11 cellular contexts compared by ENCODE assay signal in the genomic region with DNA sequence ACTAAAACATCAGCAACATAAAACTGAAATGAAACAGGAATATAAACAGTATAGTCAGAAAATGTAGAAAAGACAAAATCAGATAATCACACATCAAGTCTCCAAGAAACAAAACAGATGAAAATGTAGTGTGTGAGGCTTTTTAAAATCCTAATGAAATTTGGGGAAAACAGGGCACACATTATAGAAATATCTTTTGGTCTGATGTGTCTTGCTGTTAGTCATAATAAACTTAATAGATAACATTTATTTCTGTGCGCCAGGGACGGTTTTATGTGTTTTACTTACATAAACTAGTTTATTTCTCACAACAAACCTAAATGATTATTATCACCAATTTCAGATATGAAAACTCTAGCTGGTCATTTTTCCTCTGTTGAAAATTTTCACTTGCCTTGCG.
"Had no signal": no experiment of that assay in that cellular context is flagged by ENCODE, and none has a peak within 500 bp of the region (broad histone marks: within the 10 kb centered on the region; RNA-seq: fewer than 3 reads in every experiment).

No MANE protein-coding gene starts in this region.

- FAIRE-seq: H1, H54 had no signal

- H3K4me2 ChIP-seq: GM23338 had no signal

- H3K9ac ChIP-seq: GM23248 had no signal

- ATAC-seq: GM23338, HCT116 had no signal

- H3K9me3 ChIP-seq: HAP-1 had no signal

- DNase-seq: GM23248, GOT3, H7, H9, HCEC 1CT, HFFc6 had no signal

- H3K4me1 ChIP-seq: HAP-1 had no signal

- H3K27ac ChIP-seq: GM23248 had no signal

- H3K36me3 ChIP-seq: HAP-1 had no signal

- H2AFZ ChIP-seq: GM23248, GM23338 had no signal

- H3K4me3 ChIP-seq: GM23248, GM23338, HAP-1 had no signal
